Comparison of ENCODE assay signal across 25 cellular contexts in genomic region chr12:25415004-25415403, GRCh38.
"Had no signal": no experiment of that assay in that cellular context is flagged by ENCODE, and none has a peak within 500 bp of the region (broad histone marks: within the 10 kb centered on the region; RNA-seq: fewer than 3 reads in every experiment).

No MANE protein-coding gene starts in this region.

- H3K9me3 Mint-ChIP-seq: dendritic cell treated with granulocyte-macrophage colony-stimulating factor and Interleukin-4, amounts not matched to agents 40 ng/mL and 50 ng/mL, for 4 days; effector memory CD8-positive, alpha-beta T cell; endodermal cell had no signal

- H3K27me3 Mint-ChIP-seq: dendritic cell treated with granulocyte-macrophage colony-stimulating factor and Interleukin-4, amounts not matched to agents 40 ng/mL and 50 ng/mL, for 4 days had no signal

- H3K4me3 ChIP-seq: colonic mucosa, coronary artery, dorsolateral prefrontal cortex, esophagus muscularis mucosa, esophagus squamous epithelium, gastrocnemius medialis, gastroesophageal sphincter, heart left ventricle, heart right ventricle had no signal

- ATAC-seq: effector memory CD8-positive, alpha-beta T cell; esophagus mucosa; foreskin keratinocyte; gastrocnemius medialis; gastroesophageal sphincter; heart left ventricle; heart right ventricle had no signal

- H3K4me3 Mint-ChIP-seq: dendritic cell treated with granulocyte-macrophage colony-stimulating factor and Interleukin-4, amounts not matched to agents 40 ng/mL and 50 ng/mL, for 4 days; effector memory CD8-positive, alpha-beta T cell; endodermal cell had no signal

- H3K27me3 ChIP-seq: colonic mucosa, dorsolateral prefrontal cortex, esophagus muscularis mucosa, esophagus squamous epithelium, foreskin keratinocyte, gastrocnemius medialis, gastroesophageal sphincter, heart left ventricle had no signal

- DNase-seq: colonic mucosa; cortex of kidney; dermis blood vessel endothelial cell; dorsolateral prefrontal cortex; effector CD4-positive, alpha-beta T cell; effector CD8-positive, alpha-beta T cell; effector memory CD4-positive, alpha-beta T cell; effector memory CD8-positive, alpha-beta T cell; endodermal cell; erythroblast; esophagus squamous epithelium; foreskin fibroblast; foreskin keratinocyte; foreskin melanocyte; gastrocnemius medialis; glutamatergic neuron; head of caudate nucleus; heart left ventricle; heart right ventricle had no signal

- H3K36me3 ChIP-seq: colonic mucosa, esophagus muscularis mucosa, esophagus squamous epithelium, gastrocnemius medialis, gastroesophageal sphincter, heart left ventricle, heart right ventricle had no signal

- H3K27ac Mint-ChIP-seq: dendritic cell treated with granulocyte-macrophage colony-stimulating factor and Interleukin-4, amounts not matched to agents 40 ng/mL and 50 ng/mL, for 4 days; effector memory CD8-positive, alpha-beta T cell; endodermal cell had no signal

- H3K4me1 ChIP-seq: colonic mucosa, esophagus muscularis mucosa, esophagus squamous epithelium, foreskin keratinocyte, gastrocnemius medialis, gastroesophageal sphincter, heart left ventricle, heart right ventricle had no signal

- H3K27ac ChIP-seq: colonic mucosa, coronary artery, dorsolateral prefrontal cortex, epithelial cell of prostate, esophagus muscularis mucosa, esophagus squamous epithelium, foreskin keratinocyte, gastrocnemius medialis, gastroesophageal sphincter, heart left ventricle, heart right ventricle had no signal

- H3K9me3 ChIP-seq: colonic mucosa, esophagus muscularis mucosa, esophagus squamous epithelium, gastrocnemius medialis, gastroesophageal sphincter had no signal
